Comparison of ENCODE assay signal across 16 cellular contexts in genomic region chr2:59594671-59595222, GRCh38.
DNase-seq lines count a peak whose midpoint lies in the region; ATAC-seq and TF ChIP-seq lines count a peak whose summit lies in the region.
"Had no signal": no experiment of that assay in that cellular context is flagged by ENCODE, and none has a peak within 500 bp of the region (broad histone marks: within the 10 kb centered on the region; RNA-seq: fewer than 3 reads in every experiment).

No MANE protein-coding gene starts in this region.

- in situ Hi-C loops in GM13977 (cut with MboI; ENCODE audit: low pct_unique_long_range_greater_than_20kb, low sequenced_read_pairs, unreplicated experiment), result no loop called here

- peaks cover 0 to 15% (median 0%) of the 10 kb centered on the region in 9 donors for H3K4me1 ChIP-seq in heart right ventricle
- H3K4me1 ChIP-seq in right cardiac atrium (ENCODE audit: control insufficient read depth, insufficient read depth, low read length), result no peaks in the 10 kb centered on the region
- H3K4me1 ChIP-seq in thymus (ENCODE audit: control insufficient read depth, insufficient read depth, low read length), result no peaks in the 10 kb centered on the region
- H3K4me1 ChIP-seq: HAP-1 had no signal

- H3K4me3 ChIP-seq in heart right ventricle, result no peak overlapping the region
- no peak overlapping the region for H3K4me3 ChIP-seq in right cardiac atrium (ENCODE audit: low read length)
- H3K4me3 ChIP-seq in thymus (ENCODE audit: low read length), result no peak overlapping the region
- H3K4me3 ChIP-seq: HAP-1, skin epidermis had no signal

- H3K27ac ChIP-seq in heart right ventricle (peak overlapping the region in 6 of 10 donors; percentile 25 to 79 (median 36)), right cardiac atrium (ENCODE audit: low read length) (no peak overlapping the region), thymus (ENCODE audit: low read depth) (peak overlapping the region; percentile 82)
- H3K27ac ChIP-seq: RWPE1, skin epidermis had no signal

- intact Hi-C loops in heart right ventricle (cut with DNase I), result no loop called here
- intact Hi-C loops in right cardiac atrium (cut with DNase I), result no loop called here

- H3K9me3 ChIP-seq in heart right ventricle (no peaks in the 10 kb centered on the region), right cardiac atrium (ENCODE audit: control insufficient read depth, low read length) (no peaks in the 10 kb centered on the region), thymus (ENCODE audit: control insufficient read depth) (no peaks in the 10 kb centered on the region)
- H3K9me3 ChIP-seq: HAP-1 had no signal

- WGBS in heart right ventricle, 2 donors, result 67 to 82% methylated on average over 5 of the region's 5 CpGs
- 56% methylated on average over 5 of the region's 5 CpGs for WGBS in right cardiac atrium
- WGBS in thymus, result 16% methylated on average over 5 of the region's 5 CpGs

- ATAC-seq in heart right ventricle (peak in 4 of 8 donors; percentile 33 to 73 (median 50)), right cardiac atrium (no peak), HG02852 (IDR thresholded peaks at IDR 0.05; ENCODE audit: unreplicated experiment) (peak; percentile 75), GM18907 (IDR thresholded peaks at IDR 0.05; ENCODE audit: unreplicated experiment) (no peak)

- no peaks in the 10 kb centered on the region for H3K36me3 ChIP-seq in heart right ventricle
- H3K36me3 ChIP-seq in thymus (ENCODE audit: control insufficient read depth, insufficient read depth), result no peaks in the 10 kb centered on the region
- H3K36me3 ChIP-seq: HAP-1 had no signal

- H3K27me3 ChIP-seq in heart right ventricle, result no peaks in the 10 kb centered on the region
- H3K27me3 ChIP-seq in right cardiac atrium (ENCODE audit: control insufficient read depth, insufficient read depth), result no peaks in the 10 kb centered on the region
- H3K27me3 ChIP-seq in thymus (ENCODE audit: control insufficient read depth, insufficient read depth), result no peaks in the 10 kb centered on the region

- DNase-seq in heart right ventricle (no peak), right cardiac atrium (no peak), NAMALWA (ENCODE audit: low spot score) (peak; percentile 2), GM13977 (ENCODE audit: low spot score) (no peak)
- DNase-seq in activated T-cell treated with anti-CD3 and anti-CD28 coated beads, Interleukin-2, amount 50 U/mL, for 1 hour, result no peak
- DNase-seq: activated CD4-positive, alpha-beta T cell treated with anti-CD3 and anti-CD28 coated beads, Interleukin-2, amount 50 U/mL, for 1 hour; mesendoderm; NCI-H1694 treated with DMSO at 0.1 percent for 48 hours; NCI-H524 treated with DMSO at 0.1 percent for 48 hours; nucleus accumbens had no signal

- TF ChIP-seq CTCF in heart right ventricle (IDR thresholded peaks at IDR 0.05), result no peak
- TF ChIP-seq CTCF in GM13977 (IDR thresholded peaks at IDR 0.05; ENCODE audit: extremely low read depth, insufficient read depth, missing control alignments), result no peak
